8 cellular contexts compared by ENCODE assay signal in the genomic region with DNA sequence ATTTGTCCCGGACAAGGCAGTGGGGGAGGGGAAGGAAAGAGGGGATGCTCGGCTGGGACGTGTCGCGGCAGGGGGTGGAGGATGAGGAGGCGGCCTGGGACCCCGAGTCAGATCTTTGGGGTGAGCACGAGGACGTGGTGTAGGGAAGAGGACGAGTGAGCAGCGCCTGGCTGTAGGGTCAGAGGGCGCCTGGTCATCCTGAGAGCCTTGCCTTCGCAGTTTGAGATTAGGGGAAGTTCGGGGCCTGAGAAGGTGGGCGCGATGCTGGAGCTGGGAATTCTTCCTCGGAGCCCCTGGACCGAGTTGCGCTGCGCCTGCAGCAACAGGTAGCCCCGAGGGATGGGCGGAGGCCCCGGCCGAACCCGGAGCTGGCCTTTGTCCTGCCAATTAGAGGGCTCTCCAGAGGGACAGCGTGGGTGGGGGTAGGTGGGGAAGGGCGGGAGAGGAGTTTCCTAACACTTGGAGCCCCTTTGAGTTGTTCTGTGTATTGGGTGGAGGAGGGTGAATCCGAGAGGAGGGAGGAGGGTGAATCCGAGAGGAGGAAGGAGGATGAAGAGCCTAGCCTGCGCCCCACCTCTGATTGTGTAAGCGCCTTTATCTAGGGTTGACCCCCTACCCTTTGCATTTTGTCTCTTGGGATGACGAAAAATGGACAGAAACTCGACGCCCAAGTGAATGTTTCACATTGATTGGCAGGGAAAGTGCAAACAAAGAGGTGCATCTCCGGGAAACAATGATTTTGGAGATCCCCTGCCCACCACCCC.
DNase-seq lines count a peak whose midpoint lies in the region; ATAC-seq and TF ChIP-seq lines count a peak whose summit lies in the region.

No MANE protein-coding gene starts in this region.

- H4K20me1 ChIP-seq in BLaER1, result peaks cover 25% of the 10 kb centered on the region; the same call in 1 of the 2 replicates

- DNase-seq in NCI-H146 treated with DMSO at 0.1 percent for 48 hours (lab: John Stamatoyannopoulos, UW; ENCODE audit: unreplicated experiment) (peak; percentile 39), epithelial cell of proximal tubule (ENCODE audit: low read depth) (no peak), nephron progenitor cell (peak; percentile 44), NCI-H187 treated with DMSO at 0.1 percent for 48 hours (lab: John Stamatoyannopoulos, UW) (no peak)
- no peak for DNase-seq in activated CD8-positive, alpha-beta memory T cell treated with anti-CD3 and anti-CD28 coated beads, Interleukin-2, amount 50 U/mL, for 4 hours
- DNase-seq in stimulated activated CD4-positive, alpha-beta T cell treated with anti-CD3 and anti-CD28 coated beads, Interleukin-2, amount 100 ng/mL, for 48 hours, result no peak

- H3K27ac Mint-ChIP-seq in nephron progenitor cell, result peak overlapping the region; percentile 92

- H3K4me1 ChIP-seq in BLaER1, result peaks cover 31% of the 10 kb centered on the region

- peak overlapping the region; percentile 54 for H3K4me3 ChIP-seq in BLaER1
- peak overlapping the region; percentile 62 for H3K4me3 ChIP-seq in epithelial cell of proximal tubule (ENCODE audit: low read depth, low read length)

- H3K9me3 ChIP-seq in BLaER1, result peaks cover 22% of the 10 kb centered on the region; the same call in 1 of the 2 replicates

- peak overlapping the region; percentile 80 for H3K4me2 ChIP-seq in BLaER1

- peaks cover 59% of the 10 kb centered on the region for H3K4me1 Mint-ChIP-seq in nephron progenitor cell

- no peak overlapping the region for H3K27ac ChIP-seq in BLaER1

- H3K9me3 Mint-ChIP-seq in nephron progenitor cell, result peaks cover 4% of the 10 kb centered on the region

- no peaks in the 10 kb centered on the region for H3K36me3 ChIP-seq in BLaER1

- no peak overlapping the region for H3K9ac ChIP-seq in BLaER1

- peak overlapping the region; percentile 93 for H3K4me3 Mint-ChIP-seq in nephron progenitor cell

- H3K27me3 ChIP-seq in BLaER1, result peaks cover 82% of the 10 kb centered on the region

- H3K27me3 Mint-ChIP-seq in nephron progenitor cell (ENCODE audit: low read depth, poor library complexity), result peaks cover 10% of the 10 kb centered on the region

- TF ChIP-seq CTCF in epithelial cell of proximal tubule (conservative IDR thresholded peaks at IDR 0.05; ENCODE audit: low read depth, low read length) (no peak), nephron progenitor cell (IDR thresholded peaks at IDR 0.05) (no peak)

- ATAC-seq in HG02852 (IDR thresholded peaks at IDR 0.05; ENCODE audit: unreplicated experiment), result no peak

- peaks cover 13% of the 10 kb centered on the region for H3K36me3 Mint-ChIP-seq in nephron progenitor cell (ENCODE audit: low read depth)

Comparison
In these comparisons a context has a peak if more than half of its experiments do, and no peak if none do; other contexts are left out.
1. DNase-seq: peak in NCI-H146 treated with DMSO at 0.1 percent for 48 hours (single experiment) and nephron progenitor cell (single experiment); none in epithelial cell of proximal tubule (single experiment), activated CD8-positive, alpha-beta memory T cell treated with anti-CD3 and anti-CD28 coated beads, Interleukin-2, amount 50 U/mL, for 4 hours (single experiment), NCI-H187 treated with DMSO at 0.1 percent for 48 hours (single experiment) and stimulated activated CD4-positive, alpha-beta T cell treated with anti-CD3 and anti-CD28 coated beads, Interleukin-2, amount 100 ng/mL, for 48 hours (0 of 2).